In genomic region chr17:29376667-29377268, GRCh38 we compare ENCODE assay signal across 1 cellular context.
TF ChIP-seq lines count a peak whose summit lies in the region.

No MANE protein-coding gene starts in this region.

TF ChIP-seq in K562, 482 proteins besides CTCF, POLR2A, EP300 and RAD21 (continued from another document):
- TF ChIP-seq, protein P1, sequence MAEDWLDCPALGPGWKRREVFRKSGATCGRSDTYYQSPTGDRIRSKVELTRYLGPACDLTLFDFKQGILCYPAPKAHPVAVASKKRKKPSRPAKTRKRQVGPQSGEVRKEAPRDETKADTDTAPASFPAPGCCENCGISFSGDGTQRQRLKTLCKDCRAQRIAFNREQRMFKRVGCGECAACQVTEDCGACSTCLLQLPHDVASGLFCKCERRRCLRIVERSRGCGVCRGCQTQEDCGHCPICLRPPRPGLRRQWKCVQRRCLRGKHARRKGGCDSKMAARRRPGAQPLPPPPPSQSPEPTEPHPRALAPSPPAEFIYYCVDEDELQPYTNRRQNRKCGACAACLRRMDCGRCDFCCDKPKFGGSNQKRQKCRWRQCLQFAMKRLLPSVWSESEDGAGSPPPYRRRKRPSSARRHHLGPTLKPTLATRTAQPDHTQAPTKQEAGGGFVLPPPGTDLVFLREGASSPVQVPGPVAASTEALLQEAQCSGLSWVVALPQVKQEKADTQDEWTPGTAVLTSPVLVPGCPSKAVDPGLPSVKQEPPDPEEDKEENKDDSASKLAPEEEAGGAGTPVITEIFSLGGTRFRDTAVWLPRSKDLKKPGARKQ (CRISPR knock-in tag; IDR thresholded peaks at IDR 0.05) = no peak
- no peak for TF ChIP-seq ARHGAP35 (IDR thresholded peaks at IDR 0.05; ENCODE audit: partially characterized antibody)
- no peak for TF ChIP-seq BRCA1 (IDR thresholded peaks at IDR 0.05)
- TF ChIP-seq BRCA1 (CRISPR knock-in tag; IDR thresholded peaks at IDR 0.05) = no peak
- TF ChIP-seq FOSL1 (tag; conservative IDR thresholded peaks at IDR 0.05) = peak; percentile 39
- TF ChIP-seq JUND (IDR thresholded peaks at IDR 0.05; ENCODE audit: borderline replicate concordance, low read depth, low read length) = peak; percentile 23; the same call in 1 of the 2 replicates
- TF ChIP-seq JUND (tag; IDR thresholded peaks at IDR 0.05; ENCODE audit: borderline replicate concordance, low read depth, low read length) = no peak
- TF ChIP-seq, protein P2, sequence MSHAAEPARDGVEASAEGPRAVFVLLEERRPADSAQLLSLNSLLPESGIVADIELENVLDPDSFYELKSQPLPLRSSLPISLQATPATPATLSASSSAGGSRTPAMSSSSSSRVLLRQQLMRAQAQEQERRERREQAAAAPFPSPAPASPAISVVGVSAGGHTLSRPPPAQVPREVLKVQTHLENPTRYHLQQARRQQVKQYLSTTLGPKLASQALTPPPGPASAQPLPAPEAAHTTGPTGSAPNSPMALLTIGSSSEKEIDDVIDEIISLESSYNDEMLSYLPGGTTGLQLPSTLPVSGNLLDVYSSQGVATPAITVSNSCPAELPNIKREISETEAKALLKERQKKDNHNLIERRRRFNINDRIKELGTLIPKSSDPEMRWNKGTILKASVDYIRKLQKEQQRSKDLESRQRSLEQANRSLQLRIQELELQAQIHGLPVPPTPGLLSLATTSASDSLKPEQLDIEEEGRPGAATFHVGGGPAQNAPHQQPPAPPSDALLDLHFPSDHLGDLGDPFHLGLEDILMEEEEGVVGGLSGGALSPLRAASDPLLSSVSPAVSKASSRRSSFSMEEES (CRISPR knock-in tag; IDR thresholded peaks at IDR 0.05) = no peak
- no peak for TF ChIP-seq WHSC1 (IDR thresholded peaks at IDR 0.05; ENCODE audit: low read length)
- TF ChIP-seq MYC (IDR thresholded peaks at IDR 0.05; ENCODE audit: low read depth, low read length) = no peak
- no peak for TF ChIP-seq MYC (CRISPR knock-in tag; IDR thresholded peaks at IDR 0.05; ENCODE audit: borderline replicate concordance, low read depth)
- no peak for TF ChIP-seq ZNF551 (CRISPR knock-in tag; IDR thresholded peaks at IDR 0.05)
- no peak for TF ChIP-seq EGR1 (conservative IDR thresholded peaks at IDR 0.05)
- TF ChIP-seq JUN (IDR thresholded peaks at IDR 0.05; ENCODE audit: borderline replicate concordance, low read depth, low read length) = no peak
- TF ChIP-seq JUN (CRISPR knock-in tag; IDR thresholded peaks at IDR 0.05; ENCODE audit: borderline replicate concordance) = no peak
